Comparison of ENCODE assay signal across 24 cellular contexts in genomic region chr1:26352338-26352679, GRCh38. TPM values are rescaled to one million over a fixed set of nuclear protein-coding genes. Genes with fewer than 3 reads are reported as not detected.
DNase-seq lines count a peak whose midpoint lies in the region; ATAC-seq, FAIRE-seq and TF ChIP-seq lines count a peak whose summit lies in the region.
"Had no signal": no experiment of that assay in that cellular context is flagged by ENCODE, and none has a peak within 500 bp of the region (broad histone marks: within the 10 kb centered on the region; RNA-seq: fewer than 3 reads in every experiment).

No MANE protein-coding gene starts in this region.

- H3K36me3 Mint-ChIP-seq in WTC11, result no peaks in the 10 kb centered on the region
- H3K36me3 Mint-ChIP-seq: stimulated activated effector memory CD8-positive, alpha-beta T cell treated with anti-CD3 and anti-CD28 coated beads, Interleukin-12 subunit alpha, Interleukin-12 subunit beta, amount 100 ng/mL, for 72 hours had no signal

- H3K9ac ChIP-seq in HCT116 (ENCODE audit: low read length), result peak overlapping the region; percentile 49

- BruUV-seq in HCT116 (replicated peaks; lab: Mats Ljungman, UMichigan) (no TSS peak), A673 (replicated peaks; lab: Mats Ljungman, UMichigan) (no TSS peak)

- no peaks in the 10 kb centered on the region for H3K9me2 ChIP-seq in HCT116 (ENCODE audit: insufficient read depth)
- no peaks in the 10 kb centered on the region for H3K9me2 ChIP-seq in hepatocyte (replicated peaks; ENCODE audit: insufficient read depth)

- H3K9me3 ChIP-seq in HCT116 (ENCODE audit: control insufficient read depth in 1 of 2, insufficient read depth in 1 of 2, low read depth in 1 of 2, low read length in 2 of 2), result no peaks in the 10 kb centered on the region
- no peaks in the 10 kb centered on the region for H3K9me3 ChIP-seq in hepatocyte (ENCODE audit: low read depth)
- H3K9me3 ChIP-seq in small intestine (ENCODE audit: control insufficient read depth, low read depth), result no peaks in the 10 kb centered on the region
- no peaks in the 10 kb centered on the region for H3K9me3 ChIP-seq in A673 (ENCODE audit: low read depth, low read length, poor library complexity, severe bottlenecking)
- H3K9me3 ChIP-seq: thyroid gland had no signal

- ATAC-seq in HCT116, result no peak
- ATAC-seq in WTC11, result no peak

- H2AFZ ChIP-seq in HCT116 (ENCODE audit: low read depth, low read length, poor library complexity, severe bottlenecking) (no peak overlapping the region), hepatocyte (no peak overlapping the region)

- TF ChIP-seq CTCF in HCT116 (IDR thresholded peaks at IDR 0.05 in 2 of 3, conservative IDR thresholded peaks at IDR 0.05 in 1 of 3; ENCODE audit: borderline replicate concordance in 1 of 3, insufficient read depth in 1 of 3, low read depth in 2 of 3, low read length in 2 of 3) (no peak), WTC11 (IDR thresholded peaks at IDR 0.05) (no peak), hepatocyte (IDR thresholded peaks at IDR 0.05; ENCODE audit: poor library complexity) (no peak), A673 (conservative IDR thresholded peaks at IDR 0.05; ENCODE audit: low read depth, low read length) (no peak)

- CTCF ChIA-PET in HCT116 (lab: Charles Lee), result no interaction called here
- CTCF ChIA-PET in WTC11 (lab: Charles Lee), result interaction anchor here (0.6 to 1.1 kb wide), 3 partner anchors 11 to 148 kb away, joined by 3 read pairs; no protein-coding TSS in a partner anchor
- CTCF ChIA-PET in A673 (lab: Charles Lee), result no interaction called here

- intact Hi-C loops in HCT116 (cut with micrococcal nuclease) (no loop called here), A673 (cut with micrococcal nuclease; ENCODE audit: unreplicated experiment) (no loop called here)

- FAIRE-seq in small intestine (lab: Jason Lieb, UNC), result no peak

- POLR2A ChIA-PET in HCT116 (lab: Charles Lee), result no interaction called here
- POLR2A ChIA-PET in WTC11 (lab: Charles Lee), result no interaction called here
- POLR2A ChIA-PET in A673 (lab: Charles Lee; ENCODE audit: low non-redundant PET), result no interaction called here

- H3K36me3 ChIP-seq in HCT116 (ENCODE audit: control insufficient read depth in 1 of 2, insufficient read depth in 2 of 2, low read length in 2 of 2), result no peaks in the 10 kb centered on the region
- H3K36me3 ChIP-seq in hepatocyte (replicated peaks; ENCODE audit: insufficient read depth, low read depth), result no peaks in the 10 kb centered on the region
- H3K36me3 ChIP-seq in small intestine (ENCODE audit: control insufficient read depth in 2 of 2, insufficient read depth in 2 of 2, low read length in 2 of 2), result no peaks in the 10 kb centered on the region
- no peaks in the 10 kb centered on the region for H3K36me3 ChIP-seq in A673 (ENCODE audit: insufficient read depth, low read length, poor library complexity, severe bottlenecking)
- H3K36me3 ChIP-seq: thyroid gland had no signal

- H3K79me2 ChIP-seq in HCT116 (ENCODE audit: insufficient read depth, low read length) (no peaks in the 10 kb centered on the region), hepatocyte (peaks cover 11% of the 10 kb centered on the region)

- H4K20me1 ChIP-seq in HCT116 (ENCODE audit: insufficient read depth) (no peaks in the 10 kb centered on the region), hepatocyte (ENCODE audit: insufficient read depth, poor library complexity, severe bottlenecking) (no peaks in the 10 kb centered on the region)

- H3K4me3 Mint-ChIP-seq in WTC11, result no peak overlapping the region
- H3K4me3 Mint-ChIP-seq: CD8-positive, alpha-beta memory T cell; stimulated activated effector memory CD8-positive, alpha-beta T cell treated with anti-CD3 and anti-CD28 coated beads, Interleukin-12 subunit alpha, Interleukin-12 subunit beta, amount 100 ng/mL, for 72 hours had no signal

- H3K4me1 ChIP-seq in HCT116 (ENCODE audit: control insufficient read depth in 1 of 2, insufficient read depth in 2 of 2, low read length in 2 of 2) (peaks cover 64 to 78% of the 10 kb centered on the region in 2 experiments), hepatocyte (ENCODE audit: insufficient read depth) (peaks cover 39% of the 10 kb centered on the region), small intestine (ENCODE audit: control insufficient read depth in 2 of 2, insufficient read depth in 1 of 2, low read depth in 1 of 2, low read length in 1 of 2) (peaks cover 7 to 9% of the 10 kb centered on the region in 2 donors), A673 (ENCODE audit: insufficient read depth, low read length, poor library complexity, severe bottlenecking) (no peaks in the 10 kb centered on the region)
- H3K4me1 ChIP-seq: thyroid gland had no signal

- TF ChIP-seq POLR2A in HCT116 (IDR thresholded peaks at IDR 0.05; ENCODE audit: borderline replicate concordance, extremely low read depth, insufficient read depth, insufficient read length), result no peak

- peaks cover 39% of the 10 kb centered on the region for H3K4me1 Mint-ChIP-seq in WTC11

- H3K27me3 ChIP-seq in HCT116 (ENCODE audit: insufficient read depth, low read length), result no peaks in the 10 kb centered on the region
- H3K27me3 ChIP-seq in hepatocyte, result no peaks in the 10 kb centered on the region
- no peaks in the 10 kb centered on the region for H3K27me3 ChIP-seq in small intestine (ENCODE audit: control insufficient read depth in 2 of 2, insufficient read depth in 2 of 2, low read length in 2 of 2)
- H3K27me3 ChIP-seq in A673 (replicated peaks; ENCODE audit: insufficient read depth, low read depth, low read length, poor library complexity), result no peaks in the 10 kb centered on the region
- H3K27me3 ChIP-seq: thyroid gland had no signal

- DNase-seq in HCT116 (ENCODE audit: low read depth, low spot score), result no peak
- DNase-seq in WTC11 (ENCODE audit: low spot score), result no peak
- DNase-seq in hepatocyte (ENCODE audit: low spot score), result no peak
- DNase-seq in small intestine, result no peak
- DNase-seq in A673 (ENCODE audit: low spot score), result no peak
- DNase-seq in effector CD4-positive, alpha-beta T cell, result no peak
- no peak for DNase-seq in GM19238 (ENCODE audit: insufficient read length, low spot score)
- no peak for DNase-seq in NCI-H1048 (lab: John Stamatoyannopoulos, UW)
- DNase-seq: activated CD4-positive, alpha-beta T cell treated with anti-CD3 and anti-CD28 coated beads for 48 hours; activated CD8-positive, alpha-beta memory T cell treated with anti-CD3 and anti-CD28 coated beads, Interleukin-2, amount 50 U/mL, for 4 hours; activated gamma-delta T cell; CD8-positive, alpha-beta memory T cell; central memory CD4-positive, alpha-beta T cell; effector CD8-positive, alpha-beta T cell; hypothalamus; NCI-H2081 treated with DMSO at 0.1 percent for 48 hours; NCI-H526; stimulated activated CD4-positive, alpha-beta T cell treated with anti-CD3 and anti-CD28 coated beads, Interleukin-15, amount 100 ng/mL, for 24 hours; T1000; thyroid gland had no signal

- TF ChIP-seq RAD21 in HCT116 (IDR thresholded peaks at IDR 0.05; ENCODE audit: low read depth), result no peak

- H3K4me2 ChIP-seq in HCT116 (ENCODE audit: low read length) (peak overlapping the region; percentile 80), hepatocyte (peak overlapping the region; percentile 70)

- H3K27ac Mint-ChIP-seq in WTC11, result peak overlapping the region; percentile 71
- H3K27ac Mint-ChIP-seq: CD8-positive, alpha-beta memory T cell had no signal

- H3K27me3 Mint-ChIP-seq in WTC11 (ENCODE audit: low read depth), result no peaks in the 10 kb centered on the region

- H3K9me3 Mint-ChIP-seq in WTC11, result no peaks in the 10 kb centered on the region
- H3K9me3 Mint-ChIP-seq: CD8-positive, alpha-beta memory T cell; stimulated activated effector memory CD8-positive, alpha-beta T cell treated with anti-CD3 and anti-CD28 coated beads, Interleukin-12 subunit alpha, Interleukin-12 subunit beta, amount 100 ng/mL, for 72 hours had no signal

- 74% methylated on average over 5 of the region's 5 CpGs for WGBS in hepatocyte (ENCODE audit: low lambda C conversion rate, missing lambda C conversion rate)
- 82 to 88% (median 87%) methylated on average over 5 of the region's 5 CpGs for WGBS in small intestine, 3 donors

- no peak overlapping the region for H3K4me3 ChIP-seq in HCT116 (replicated peaks in 1 of 2; ENCODE audit: low read depth in 1 of 2, low read length in 2 of 2)
- H3K4me3 ChIP-seq in hepatocyte, result no peak overlapping the region
- H3K4me3 ChIP-seq in small intestine (ENCODE audit: low read depth in 1 of 2, low read length in 2 of 2), result peak overlapping the region in 1 of 2 donors; percentile 49
- no peak overlapping the region for H3K4me3 ChIP-seq in A673 (ENCODE audit: low read depth, low read length, poor library complexity, severe bottlenecking)
- H3K4me3 ChIP-seq: SK-N-MC, thyroid gland had no signal

- RAD21 ChIA-PET in HCT116 (lab: Charles Lee; ENCODE audit: low non-redundant PET in 1 of 2, low total read pairs in 2 of 2, uncharacterized antibody in 2 of 2, unreplicated experiment in 2 of 2), result no interaction called here

- H3K27ac ChIP-seq in HCT116 (ENCODE audit: low read depth, low read length), result no peak overlapping the region
- peak overlapping the region; percentile 100 for H3K27ac ChIP-seq in hepatocyte
- peak overlapping the region; percentile 0 to 87 for H3K27ac ChIP-seq in small intestine (ENCODE audit: low read depth in 1 of 2, low read length in 1 of 2)
- no peak overlapping the region for H3K27ac ChIP-seq in A673 (ENCODE audit: low read depth, low read length, poor library complexity, severe bottlenecking)
- H3K27ac ChIP-seq: SK-N-MC, thyroid gland had no signal

RNA-seq across cellular contexts. Expression of gene CRYBG2, which starts 1.6 kb away (rescaled TPM):
- total RNA-seq in HCT116 (2021; ENCODE audit: unreplicated experiment) (10.5 TPM), WTC11 (2021) (14.4 to 21.1 TPM (median 17.8 TPM) in 3 replicates), hepatocyte (7.1 and 15.6 TPM in 2 replicates), A673 (2021) (not detected in 2 replicates)
- polyA plus RNA-seq in HCT116 (2012), result 11.8 and 13.8 TPM in 2 replicates
- polyA plus RNA-seq in hepatocyte (20.1 and 21.6 TPM in 2 replicates), small intestine (100 to 1,000 TPM in 2 of 3 donors, 1 to 10 TPM in 1; 6.7 to 267 (median 121) TPM)
- total RNA-seq: H4, thyroid gland had no signal

RNA-seq across cellular contexts. Expression of gene ZNF683, which starts 20.2 kb away (rescaled TPM):
- not detected for total RNA-seq in HCT116 (2021; ENCODE audit: unreplicated experiment)
- polyA plus RNA-seq in HCT116 (2012), result not detected in 2 replicates
- total RNA-seq in WTC11 (2021), result not detected in 3 replicates
- not detected in 2 replicates for total RNA-seq in hepatocyte
- not detected in 2 replicates for polyA plus RNA-seq in hepatocyte
- under 1 TPM in 1 of 3 donors, not detected in 2; 0.07 TPM for polyA plus RNA-seq in small intestine
- total RNA-seq in A673 (2021), result not detected in 2 replicates
- total RNA-seq: H4, kidney epithelial cell had no signal

RNA-seq across cellular contexts. Expression of gene CD52, which starts 34.6 kb away (rescaled TPM):
- total RNA-seq in HCT116 (2021; ENCODE audit: unreplicated experiment), result 2.0 TPM
- polyA plus RNA-seq in HCT116 (2012), result 0.62 and 0.95 TPM in 2 replicates
- total RNA-seq in WTC11 (2021), result 2.8 to 3.7 TPM (median 3.4 TPM) in 3 replicates
- 1.2 and 8.1 TPM in 2 replicates for total RNA-seq in hepatocyte
- polyA plus RNA-seq in hepatocyte, result 3.9 and 12.9 TPM in 2 replicates
- polyA plus RNA-seq in small intestine, result 100 to 1,000 TPM in 1 of 3 donors, 10 to 100 TPM in 2; 31.1 to 116 (median 42.5) TPM
- total RNA-seq in A673 (2021), result not detected in 2 replicates
- total RNA-seq: kidney epithelial cell had no signal

RNA-seq across cellular contexts. Expression of gene UBXN11, which starts 45.9 kb away (rescaled TPM):
- total RNA-seq in HCT116 (2021; ENCODE audit: unreplicated experiment), result 19.3 TPM
- polyA plus RNA-seq in HCT116 (2012), result 20.8 and 22.3 TPM in 2 replicates
- 12.4 to 14.1 TPM (median 14.1 TPM) in 3 replicates for total RNA-seq in WTC11 (2021)
- 3.1 and 6.9 TPM in 2 replicates for total RNA-seq in hepatocyte
- polyA plus RNA-seq in hepatocyte, result 17.1 and 34.0 TPM in 2 replicates
- 10 to 100 TPM in 1 of 3 donors, 1 to 10 TPM in 2; 1.1 to 20.2 (median 2.7) TPM for polyA plus RNA-seq in small intestine
- total RNA-seq in A673 (2021), result 22.1 and 25.4 TPM in 2 replicates

RNA-seq across cellular contexts. Expression of gene LIN28A, which starts 58.3 kb away (rescaled TPM):
- total RNA-seq in HCT116 (2021; ENCODE audit: unreplicated experiment) (1.4 TPM), WTC11 (2021) (1,150 to 1,251 TPM (median 1,185 TPM) in 3 replicates), hepatocyte (0.43 and 0.64 TPM in 2 replicates), A673 (2021) (0.15 and 0.39 TPM in 2 replicates)
- 0.21 and 0.33 TPM in 2 replicates for polyA plus RNA-seq in HCT116 (2012)
- polyA plus RNA-seq in hepatocyte (0.13 and 0.23 TPM in 2 replicates), small intestine (not detected)
- total RNA-seq: CD8-positive, alpha-beta memory T cell; H4; kidney epithelial cell; thyroid gland had no signal
- polyA plus RNA-seq: CD8-positive, alpha-beta memory T cell had no signal

Comparison
In these comparisons a context has a peak if more than half of its experiments do, and no peak if none do; other contexts are left out.
1. H3K27ac ChIP-seq: peak in hepatocyte (single experiment) and small intestine (2 of 2); none in HCT116 (single experiment) and A673 (single experiment).